Comparison of ENCODE assay signal across 22 cellular contexts in the genomic region with DNA sequence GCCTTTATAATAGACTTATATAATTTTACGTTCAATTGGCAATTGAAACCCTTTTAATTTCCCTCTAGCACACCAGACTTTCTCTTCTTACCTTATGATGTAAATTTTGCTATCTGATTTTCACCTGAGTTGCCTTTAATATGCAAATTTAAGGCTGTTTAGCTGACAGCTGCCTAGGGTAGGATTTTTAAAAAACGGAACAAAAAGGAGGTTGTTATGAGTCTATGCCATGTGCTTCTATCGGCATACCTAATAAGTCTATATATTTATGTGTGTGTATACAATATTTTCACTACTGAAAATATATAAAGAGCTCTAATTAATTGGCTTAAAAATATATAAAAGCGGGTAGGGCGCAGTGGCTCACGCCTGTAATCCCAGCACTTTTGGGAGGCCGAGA. TPM values are rescaled to one million over a fixed set of nuclear protein-coding genes. Genes with fewer than 3 reads are reported as not detected.
DNase-seq lines count a peak whose midpoint lies in the region; ATAC-seq, FAIRE-seq and TF ChIP-seq lines count a peak whose summit lies in the region.
"Had no signal": no experiment of that assay in that cellular context is flagged by ENCODE, and none has a peak within 500 bp of the region (broad histone marks: within the 10 kb centered on the region; RNA-seq: fewer than 3 reads in every experiment).

No MANE protein-coding gene starts in this region.

- H3K4me1 ChIP-seq in H9 (ENCODE audit: insufficient read depth, low read length) (no peaks in the 10 kb centered on the region; the same call in 1 of the 2 replicates), GM12878 (ENCODE audit: control insufficient read depth, insufficient read depth, low read length) (0 out of 2 replicates have a peak, but pooled peaks cover 6% of the 10 kb centered on the region)

- no CpG with 5 or more reads among the region's 7 CpGs for WGBS in H9 (ENCODE audit: extremely low coverage, insufficient read length, low lambda C conversion rate)
- WGBS in GM12878 (ENCODE audit: insufficient coverage, insufficient replicate concordance, low lambda C conversion rate, missing lambda C conversion rate) = 2% methylated on average over 7 of the region's 7 CpGs

- H2AFZ ChIP-seq in H9 (ENCODE audit: low read length) = no peak overlapping the region
- H2AFZ ChIP-seq in GM12878 (ENCODE audit: control insufficient read depth, low read depth, low read length) = no peak overlapping the region; the same call in 1 of the 2 replicates

- RAD21 ChIA-PET in GM12878 (lab: Charles Lee; ENCODE audit: unreplicated experiment) = interaction anchor here (0.5 to 1.2 kb wide), 3 partner anchors 17 to 71 kb away, joined by 3 to 4 read pairs (median 3); a partner anchor contains a TSS

- H3K18ac ChIP-seq in H9 (ENCODE audit: insufficient read length, low read depth, low read length) = no peak overlapping the region

- SMC1A ChIA-PET in GM12878 (lab: Charles Lee; ENCODE audit: uncharacterized antibody, unreplicated experiment) = interaction anchor here (0.6 to 3.7 kb wide), 5 partner anchors 15 to 71 kb away, joined by 3 to 19 read pairs (median 4); no protein-coding TSS in a partner anchor

- H3K9ac ChIP-seq in H9 (ENCODE audit: extremely low read depth, insufficient read length, low read length) = no peak overlapping the region
- H3K9ac ChIP-seq in GM12878 (ENCODE audit: control insufficient read depth, insufficient read depth, low read length) = peak overlapping the region; percentile 35; the same call in 1 of the 2 replicates

- H4K20me1 ChIP-seq in H9 (ENCODE audit: control insufficient read depth, insufficient read depth, insufficient read length) (no peaks in the 10 kb centered on the region), GM12878 (ENCODE audit: control insufficient read depth, insufficient read depth) (no peaks in the 10 kb centered on the region)

- H3K79me1 ChIP-seq in H9 (ENCODE audit: insufficient read depth, low read depth, low read length, poor library complexity, severe bottlenecking) = peaks cover 3% of the 10 kb centered on the region

- H3K4me2 ChIP-seq in H9 (ENCODE audit: insufficient read depth, insufficient read length, low read length) (peak overlapping the region; percentile 21), GM12878 (ENCODE audit: control insufficient read depth, insufficient read depth) (peak overlapping the region; percentile 55; the same call in 1 of the 2 replicates)

- FAIRE-seq in GM12878 (lab: Jason Lieb, UNC) = no peak
- FAIRE-seq: G401.6, GM12892 had no signal

- peak; percentile 64 for ATAC-seq in GM12878
- peak; percentile 72 for ATAC-seq in stimulated activated memory B cell treated with anti-CD40 and anti-IgM and Interleukin-4, amounts not matched to agents 10 μg/mL and 1 μg/mL and 100 μg/mL, for 72 hours
- ATAC-seq: Panc1, Right ventricle myocardium inferior had no signal

- H3K9me3 ChIP-seq in H9 (ENCODE audit: control insufficient read depth, low read depth, low read length) (no peaks in the 10 kb centered on the region), GM12878 (replicated peaks; ENCODE audit: control insufficient read depth, insufficient read depth, low read length) (no peaks in the 10 kb centered on the region)
- H3K9me3 ChIP-seq: HAP-1 had no signal

- H2BK5ac ChIP-seq in H9 (ENCODE audit: insufficient read length, low read length) = no peak overlapping the region

- no peak overlapping the region for H3K4me3 ChIP-seq in GM12878
- H3K4me3 ChIP-seq: HAP-1, SK-N-MC had no signal

- H3K23ac ChIP-seq in H9 (ENCODE audit: insufficient read length, low read depth, low read length) = no peak overlapping the region

- in situ Hi-C loops in GM12878 (cut with MboI) = no loop called here

- peaks cover 1 to 3% of the 10 kb centered on the region in 2 experiments; a peak in 2 of 4 replicates for H3K36me3 ChIP-seq in GM12878 (ENCODE audit: control insufficient read depth in 2 of 2, insufficient read depth in 2 of 2, low read length in 1 of 2)
- H3K36me3 ChIP-seq: HAP-1 had no signal

- H3K27ac ChIP-seq in H9 (ENCODE audit: insufficient read length, low read depth, low read length) (no peak overlapping the region), GM12878 (ENCODE audit: control insufficient read depth, insufficient read depth) (peak overlapping the region; percentile 6; the same call in 1 of the 2 replicates)
- H3K27ac ChIP-seq: HL-60 had no signal

- TF ChIP-seq RAD21 in GM12878 (IDR thresholded peaks at IDR 0.05; ENCODE audit: insufficient read depth, low read depth, low read length) = no peak

- peaks cover 13 to 20% of the 10 kb centered on the region in 2 experiments for H3K4me1 Mint-ChIP-seq in H9
- H3K4me1 Mint-ChIP-seq in stimulated activated memory B cell treated with anti-CD40 and anti-IgM and Interleukin-4, amounts not matched to agents 10 μg/mL and 1 μg/mL and 100 μg/mL, for 72 hours = peaks cover 20% of the 10 kb centered on the region

- no peak overlapping the region for H2BK12ac ChIP-seq in H9 (ENCODE audit: insufficient read length, low read depth, low read length)

- no peaks in the 10 kb centered on the region for H3K23me2 ChIP-seq in H9 (ENCODE audit: insufficient read length, low read depth, low read length, poor library complexity, severe bottlenecking)

- no peak for TF ChIP-seq POLR2A in GM12878 (IDR thresholded peaks at IDR 0.05; ENCODE audit: low read depth, low read length)

- intact Hi-C loops in GM12878 (cut with micrococcal nuclease; ENCODE audit: unreplicated experiment) = no loop called here

- POLR2A ChIA-PET in GM12878 (lab: Charles Lee) = interaction anchor here (1.1 kb wide), 1 partner anchor 62 kb away, joined by 3 read pairs; no protein-coding TSS in a partner anchor

- no peak overlapping the region for H3K4ac ChIP-seq in H9 (ENCODE audit: low read depth, low read length)

- no peaks in the 10 kb centered on the region for H3K27me3 Mint-ChIP-seq in H9 (ENCODE audit: low read depth)
- no peaks in the 10 kb centered on the region for H3K27me3 Mint-ChIP-seq in stimulated activated memory B cell treated with anti-CD40 and anti-IgM and Interleukin-4, amounts not matched to agents 10 μg/mL and 1 μg/mL and 100 μg/mL, for 72 hours
- H3K27me3 Mint-ChIP-seq: CD4-positive, alpha-beta memory T cell had no signal

- H4K91ac ChIP-seq in H9 (ENCODE audit: insufficient read length, low read depth, low read length) = no peak overlapping the region

- peaks cover 2% of the 10 kb centered on the region; the same call in 1 of the 2 replicates for H3K79me2 ChIP-seq in H9 (ENCODE audit: insufficient read depth, low read length)
- H3K79me2 ChIP-seq in GM12878 (ENCODE audit: control insufficient read depth, insufficient read depth, low read length) = peaks cover 41% of the 10 kb centered on the region

- no peak overlapping the region for H2BK120ac ChIP-seq in H9 (ENCODE audit: low read depth, low read length, poor library complexity, severe bottlenecking)

- H2BK20ac ChIP-seq in H9 (ENCODE audit: low read depth, low read length, poor library complexity, severe bottlenecking) = no peak overlapping the region

- H3K27ac Mint-ChIP-seq in H9 = peak overlapping the region in 2 of 3 experiments; percentile 98; a peak in 1 of 7 replicates
- peak overlapping the region; percentile 83 for H3K27ac Mint-ChIP-seq in stimulated activated memory B cell treated with anti-CD40 and anti-IgM and Interleukin-4, amounts not matched to agents 10 μg/mL and 1 μg/mL and 100 μg/mL, for 72 hours

- no peak for TF ChIP-seq EP300 in GM12878 (IDR thresholded peaks at IDR 0.05; ENCODE audit: borderline replicate concordance in 1 of 2, control insufficient read depth in 1 of 2, low read depth in 2 of 2, low read length in 2 of 2)

- no peak overlapping the region for H3K56ac ChIP-seq in H9 (ENCODE audit: insufficient read length, low read depth, low read length)

- no peak overlapping the region for H2BK15ac ChIP-seq in H9 (ENCODE audit: low read depth, low read length)

- BruUV-seq in GM12878 (replicated peaks; lab: Mats Ljungman, UMichigan) = no TSS peak

- DNase-seq in H9 (no peak), NCI-H1048 (lab: John Stamatoyannopoulos, UW) (peak; percentile 5), GM12878 (ENCODE audit: low read depth, low spot score) (no peak), NCI-H2081 (lab: John Stamatoyannopoulos, UW) (no peak), Kasumi-1 (lab: John Stamatoyannopoulos, UW) (no peak)
- DNase-seq in activated T-cell treated with anti-CD3 and anti-CD28 coated beads, Interleukin-2, amount 50 U/mL, for 1 hour = no peak
- DNase-seq: ACHN; CD4-positive, alpha-beta memory T cell; DMS79; NCI-H1436; NCI-H2081 treated with DMSO at 0.1 percent for 48 hours; NCI-H226; NCI-H748 treated with DMSO at 0.1 percent for 48 hours had no signal

- H3K36me3 Mint-ChIP-seq in H9 (ENCODE audit: insufficient read depth in 1 of 3, low read depth in 3 of 3) = peaks cover 6 to 9% (median 6%) of the 10 kb centered on the region in 3 experiments; a peak in 4 of 7 replicates
- H3K36me3 Mint-ChIP-seq in stimulated activated memory B cell treated with anti-CD40 and anti-IgM and Interleukin-4, amounts not matched to agents 10 μg/mL and 1 μg/mL and 100 μg/mL, for 72 hours = peaks cover 7% of the 10 kb centered on the region

- H2AK5ac ChIP-seq in H9 (ENCODE audit: insufficient read length, low read length) = no peak overlapping the region

- no peak overlapping the region for H4K5ac ChIP-seq in H9 (ENCODE audit: insufficient read length, low read depth, low read length)

- H3T11ph ChIP-seq in H9 (ENCODE audit: low read length) = no peak overlapping the region

- H3K27me3 ChIP-seq in H9 (ENCODE audit: insufficient read depth, low read length) (no peaks in the 10 kb centered on the region), GM12878 (replicated peaks in 1 of 2; ENCODE audit: control insufficient read depth in 2 of 2, insufficient read depth in 2 of 2, low read length in 1 of 2) (no peaks in the 10 kb centered on the region)

- no peak for TF ChIP-seq CTCF in H9 (conservative IDR thresholded peaks at IDR 0.05)
- TF ChIP-seq CTCF in GM12878 (IDR thresholded peaks at IDR 0.05 in 2 of 3, conservative IDR thresholded peaks at IDR 0.05 in 1 of 3; ENCODE audit: control insufficient read depth in 2 of 3, extremely low read depth in 1 of 3, insufficient read depth in 1 of 3, low read depth in 3 of 3, low read length in 3 of 3) = no peak

- H3K9me3 Mint-ChIP-seq in H9 = no peaks in the 10 kb centered on the region
- H3K9me3 Mint-ChIP-seq in stimulated activated memory B cell treated with anti-CD40 and anti-IgM and Interleukin-4, amounts not matched to agents 10 μg/mL and 1 μg/mL and 100 μg/mL, for 72 hours = no peaks in the 10 kb centered on the region
- H3K9me3 Mint-ChIP-seq: CD4-positive, alpha-beta memory T cell had no signal

- H3K14ac ChIP-seq in H9 (ENCODE audit: insufficient read depth, low read length) = no peak overlapping the region

- no peak overlapping the region for H3K4me3 Mint-ChIP-seq in H9
- no peak overlapping the region for H3K4me3 Mint-ChIP-seq in stimulated activated memory B cell treated with anti-CD40 and anti-IgM and Interleukin-4, amounts not matched to agents 10 μg/mL and 1 μg/mL and 100 μg/mL, for 72 hours
- H3K4me3 Mint-ChIP-seq: CD4-positive, alpha-beta memory T cell had no signal

- CTCF ChIA-PET in GM12878 (lab: Yijun Ruan, JAX) = interaction anchor here (0.6 to 2.5 kb wide), 4 partner anchors 15 to 1804 kb away, joined by 4 to 11 read pairs (median 6); a partner anchor contains a TSS

- no peak overlapping the region for H4K8ac ChIP-seq in H9 (replicated peaks; ENCODE audit: insufficient read length, low read depth, low read length)

RNA-seq across cellular contexts. Expression of a gene that starts 11.8 kb away (rescaled TPM):
- total RNA-seq in H9 (2021) (251 and 271 TPM in 2 replicates), GM12878 (2014; rRNA removed) (223 and 232 TPM in 2 replicates), GM12878 (2014; rRNA removed; fragmentation: Illumina TruSeq; extraction: Trizol) (74.4 and 86.2 TPM in 2 replicates), GM12878 (2021) (261 and 269 TPM in 2 replicates)
- total RNA-seq in GM12878 (2013; cell fraction: nucleolus; rRNA removed) = 79.2 and 86.8 TPM in 2 replicates
- polyA plus RNA-seq in GM12878 (2011; ENCODE audit: low read depth) = 158 TPM
- polyA plus RNA-seq in GM12878 (2011; rRNA removed) (169 and 210 TPM in 2 replicates), GM12878 (2014; fragmentation: Illumina TruSeq; extraction: Trizol) (25.7 and 39.3 TPM in 2 replicates), GM12878 (2014; fragmentation: Nextera tagmentation; extraction: Ambion mirVana) (100 to 1,000 TPM in 1 of 2 experiments, 10 to 100 TPM in 1; 20.3 to 101 TPM), GM12878 (2014; rRNA removed) (277 and 283 TPM in 2 replicates), GM12878 (2016; fragmentation: Nextera tagmentation; extraction: Ambion mirVana) (100 to 1,000 TPM; 454 to 458 TPM)
- polyA plus RNA-seq in GM12878 (2011; cell fraction: cytosol; rRNA removed) = 235 and 244 TPM in 2 replicates
- 123 and 124 TPM in 2 replicates for polyA plus RNA-seq in GM12878 (2011; cell fraction: nucleus; rRNA removed)
- 179 and 212 TPM in 2 replicates for polyA plus RNA-seq in GM12878 (2012)
- polyA minus RNA-seq in GM12878 (2011; rRNA and poly(A)+ RNA removed) = 33.4 and 40.6 TPM in 2 replicates
- polyA minus RNA-seq in GM12878 (2011; cell fraction: cytosol; rRNA and poly(A)+ RNA removed) = 27.4 and 31.6 TPM in 2 replicates
- 45.9 and 63.9 TPM in 2 replicates for polyA minus RNA-seq in GM12878 (2011; cell fraction: nucleus; rRNA and poly(A)+ RNA removed)

RNA-seq across cellular contexts. Expression of a gene that starts 17.1 kb away (rescaled TPM):
- total RNA-seq in H9 (2021) (91.1 and 91.3 TPM in 2 replicates), GM12878 (2014; rRNA removed) (84.2 and 90.4 TPM in 2 replicates), GM12878 (2014; rRNA removed; fragmentation: Illumina TruSeq; extraction: Trizol) (73.1 and 74.9 TPM in 2 replicates), GM12878 (2021) (59.3 and 64.3 TPM in 2 replicates)
- 95.8 and 105 TPM in 2 replicates for total RNA-seq in GM12878 (2013; cell fraction: nucleolus; rRNA removed)
- 49.5 TPM for polyA plus RNA-seq in GM12878 (2011; ENCODE audit: low read depth)
- polyA plus RNA-seq in GM12878 (2011; rRNA removed) (74.1 and 90.1 TPM in 2 replicates), GM12878 (2014; fragmentation: Illumina TruSeq; extraction: Trizol) (93.2 and 102 TPM in 2 replicates), GM12878 (2014; fragmentation: Nextera tagmentation; extraction: Ambion mirVana) (100 to 1,000 TPM; 107 to 128 TPM), GM12878 (2014; rRNA removed) (66.4 and 82.7 TPM in 2 replicates), GM12878 (2016; fragmentation: Nextera tagmentation; extraction: Ambion mirVana) (100 to 1,000 TPM; 124 to 134 TPM)
- 69.2 and 81.8 TPM in 2 replicates for polyA plus RNA-seq in GM12878 (2011; cell fraction: cytosol; rRNA removed)
- polyA plus RNA-seq in GM12878 (2011; cell fraction: nucleus; rRNA removed) = 122 and 147 TPM in 2 replicates
- polyA plus RNA-seq in GM12878 (2012) = 49.0 and 50.6 TPM in 2 replicates
- 109 and 113 TPM in 2 replicates for polyA minus RNA-seq in GM12878 (2011; rRNA and poly(A)+ RNA removed)
- polyA minus RNA-seq in GM12878 (2011; cell fraction: cytosol; rRNA and poly(A)+ RNA removed) = 24.6 and 37.4 TPM in 2 replicates
- 36.6 and 57.2 TPM in 2 replicates for polyA minus RNA-seq in GM12878 (2011; cell fraction: nucleus; rRNA and poly(A)+ RNA removed)

RNA-seq across cellular contexts. Expression of a gene that starts 17.5 kb away (rescaled TPM):
- total RNA-seq in H9 (2021) (17.6 and 17.9 TPM in 2 replicates), GM12878 (2014; rRNA removed) (16.7 and 17.5 TPM in 2 replicates), GM12878 (2014; rRNA removed; fragmentation: Illumina TruSeq; extraction: Trizol) (13.7 and 13.9 TPM in 2 replicates), GM12878 (2021) (12.5 and 14.1 TPM in 2 replicates)
- total RNA-seq in GM12878 (2013; cell fraction: nucleolus; rRNA removed) = 8.6 and 11.4 TPM in 2 replicates
- 9.1 TPM for polyA plus RNA-seq in GM12878 (2011; ENCODE audit: low read depth)
- polyA plus RNA-seq in GM12878 (2011; rRNA removed) (16.0 and 20.1 TPM in 2 replicates), GM12878 (2014; fragmentation: Illumina TruSeq; extraction: Trizol) (15.7 and 17.1 TPM in 2 replicates), GM12878 (2014; fragmentation: Nextera tagmentation; extraction: Ambion mirVana) (1 to 10 TPM; 4.9 to 9.8 TPM), GM12878 (2014; rRNA removed) (17.0 and 21.3 TPM in 2 replicates), GM12878 (2016; fragmentation: Nextera tagmentation; extraction: Ambion mirVana) (10 to 100 TPM; 25.6 to 28.2 TPM)
- polyA plus RNA-seq in GM12878 (2011; cell fraction: cytosol; rRNA removed) = 23.2 and 41.1 TPM in 2 replicates
- 19.8 and 21.8 TPM in 2 replicates for polyA plus RNA-seq in GM12878 (2011; cell fraction: nucleus; rRNA removed)
- polyA plus RNA-seq in GM12878 (2012) = 16.0 and 16.3 TPM in 2 replicates
- polyA minus RNA-seq in GM12878 (2011; rRNA and poly(A)+ RNA removed) = 9.5 and 10.7 TPM in 2 replicates
- 2.9 and 6.4 TPM in 2 replicates for polyA minus RNA-seq in GM12878 (2011; cell fraction: cytosol; rRNA and poly(A)+ RNA removed)
- polyA minus RNA-seq in GM12878 (2011; cell fraction: nucleus; rRNA and poly(A)+ RNA removed) = 5.9 and 10.7 TPM in 2 replicates

RNA-seq across cellular contexts. Expression of a gene that starts 22.1 kb away (rescaled TPM):
- total RNA-seq in H9 (2021) = not detected in 2 replicates
- not detected in 2 replicates for total RNA-seq in GM12878 (2013; cell fraction: nucleolus; rRNA removed)
- total RNA-seq in GM12878 (2014; rRNA removed) = 0.05 TPM in 1 of 2 replicates, not detected in the other
- not detected in 2 replicates for total RNA-seq in GM12878 (2014; rRNA removed; fragmentation: Illumina TruSeq; extraction: Trizol)
- total RNA-seq in GM12878 (2021) = not detected in 2 replicates
- 0.16 TPM for polyA plus RNA-seq in GM12878 (2011; ENCODE audit: low read depth)
- polyA plus RNA-seq in GM12878 (2011; rRNA removed) = not detected in 2 replicates
- polyA plus RNA-seq in GM12878 (2011; cell fraction: cytosol; rRNA removed) = not detected in 2 replicates
- not detected in 2 replicates for polyA plus RNA-seq in GM12878 (2011; cell fraction: nucleus; rRNA removed)
- polyA plus RNA-seq in GM12878 (2012) = 0.21 and 0.26 TPM in 2 replicates
- polyA plus RNA-seq in GM12878 (2014; fragmentation: Illumina TruSeq; extraction: Trizol) = not detected in 2 replicates
- under 1 TPM; 0.05 to 0.11 TPM for polyA plus RNA-seq in GM12878 (2014; fragmentation: Nextera tagmentation; extraction: Ambion mirVana)
- not detected in 2 replicates for polyA plus RNA-seq in GM12878 (2014; rRNA removed)
- polyA plus RNA-seq in GM12878 (2016; fragmentation: Nextera tagmentation; extraction: Ambion mirVana) = under 1 TPM; 0.28 to 0.58 TPM
- not detected in 2 replicates for polyA minus RNA-seq in GM12878 (2011; rRNA and poly(A)+ RNA removed)
- polyA minus RNA-seq in GM12878 (2011; cell fraction: cytosol; rRNA and poly(A)+ RNA removed) = not detected in 2 replicates
- not detected in 2 replicates for polyA minus RNA-seq in GM12878 (2011; cell fraction: nucleus; rRNA and poly(A)+ RNA removed)
- total RNA-seq: CD4-positive, alpha-beta memory T cell; Right ventricle myocardium inferior; T-helper 1 cell treated with Interleukin-12 subunit alpha and Interleukin-12 subunit beta and Interleukin-4 antibody, amounts not matched to agents 30 ng/mL and 1 ng/mL, for 36 hours had no signal

RNA-seq across cellular contexts. Expression of a gene that starts 32.1 kb away (rescaled TPM):
- 164 and 166 TPM in 2 replicates for total RNA-seq in H9 (2021)
- total RNA-seq in GM12878 (2013; cell fraction: nucleolus; rRNA removed) = 258 and 263 TPM in 2 replicates
- 30.2 and 32.1 TPM in 2 replicates for total RNA-seq in GM12878 (2014; rRNA removed)
- 30.2 and 30.4 TPM in 2 replicates for total RNA-seq in GM12878 (2014; rRNA removed; fragmentation: Illumina TruSeq; extraction: Trizol)
- total RNA-seq in GM12878 (2021) = 43.5 and 44.2 TPM in 2 replicates
- 13.8 TPM for polyA plus RNA-seq in GM12878 (2011; ENCODE audit: low read depth)
- polyA plus RNA-seq in GM12878 (2011; rRNA removed) = 70.0 and 72.9 TPM in 2 replicates
- polyA plus RNA-seq in GM12878 (2011; cell fraction: cytosol; rRNA removed) = 46.2 and 50.4 TPM in 2 replicates
- 110 and 114 TPM in 2 replicates for polyA plus RNA-seq in GM12878 (2011; cell fraction: nucleus; rRNA removed)
- 19.6 and 26.5 TPM in 2 replicates for polyA plus RNA-seq in GM12878 (2012)
- polyA plus RNA-seq in GM12878 (2014; fragmentation: Illumina TruSeq; extraction: Trizol) = 35.4 and 43.1 TPM in 2 replicates
- polyA plus RNA-seq in GM12878 (2014; fragmentation: Nextera tagmentation; extraction: Ambion mirVana) = 1 to 10 TPM; 4.7 to 6.5 TPM
- polyA plus RNA-seq in GM12878 (2014; rRNA removed) = 25.8 and 27.7 TPM in 2 replicates
- polyA plus RNA-seq in GM12878 (2016; fragmentation: Nextera tagmentation; extraction: Ambion mirVana) = 10 to 100 TPM; 29.5 to 29.8 TPM
- polyA minus RNA-seq in GM12878 (2011; rRNA and poly(A)+ RNA removed) = 120 and 124 TPM in 2 replicates
- 55.7 and 58.4 TPM in 2 replicates for polyA minus RNA-seq in GM12878 (2011; cell fraction: cytosol; rRNA and poly(A)+ RNA removed)
- polyA minus RNA-seq in GM12878 (2011; cell fraction: nucleus; rRNA and poly(A)+ RNA removed) = 50.4 and 61.5 TPM in 2 replicates
